In genomic region chr1:95041491-95042165, GRCh38 we compare ENCODE assay signal across 8 cellular contexts.
A peak's percentile ranks its signal among the peaks of the same experiment; 100 is the strongest.
DNase-seq lines count a peak whose midpoint lies in the region; ATAC-seq and TF ChIP-seq lines count a peak whose summit lies in the region.

No MANE protein-coding gene starts in this region.

- peak; percentile 69 for TF ChIP-seq CTCF in WERI-Rb-1 (IDR thresholded peaks at IDR 0.05; ENCODE audit: low read depth, low read length)

- H3K4me3 ChIP-seq in WERI-Rb-1 (ENCODE audit: low read depth, low read length) (no peak overlapping the region), rectal smooth muscle tissue (ENCODE audit: low read length) (no peak overlapping the region)

- H3K4me1 ChIP-seq in rectal smooth muscle tissue (ENCODE audit: control insufficient read depth, insufficient read depth, low read length): peaks cover 9% of the 10 kb centered on the region

- no peaks in the 10 kb centered on the region for H3K27me3 ChIP-seq in WERI-Rb-1 (ENCODE audit: insufficient read depth, low read depth, severe bottlenecking)
- H3K27me3 ChIP-seq in rectal smooth muscle tissue (ENCODE audit: control insufficient read depth, insufficient read depth, low read length): no peaks in the 10 kb centered on the region

- H3K36me3 ChIP-seq in WERI-Rb-1 (no peaks in the 10 kb centered on the region), rectal smooth muscle tissue (ENCODE audit: control insufficient read depth, insufficient read depth, low read length) (no peaks in the 10 kb centered on the region)

- no peak overlapping the region for H3K27ac ChIP-seq in WERI-Rb-1
- peak overlapping the region; percentile 81 for H3K27ac ChIP-seq in rectal smooth muscle tissue (ENCODE audit: low read depth, low read length)

- ATAC-seq in GM21786 (IDR thresholded peaks at IDR 0.05; ENCODE audit: unreplicated experiment) (peak; percentile 57), HG02938 (IDR thresholded peaks at IDR 0.05; ENCODE audit: unreplicated experiment) (no peak), GM21576 (IDR thresholded peaks at IDR 0.05; ENCODE audit: unreplicated experiment) (no peak)

- no peaks in the 10 kb centered on the region for H3K9me3 ChIP-seq in WERI-Rb-1 (ENCODE audit: severe bottlenecking)

- DNase-seq in DMS153 treated with DMSO at 0.1 percent for 48 hours (lab: John Stamatoyannopoulos, UW; ENCODE audit: unreplicated experiment): peak; percentile 45
- DNase-seq in NCI-H1694 treated with DMSO at 0.1 percent for 48 hours (lab: John Stamatoyannopoulos, UW): peak; percentile 81
- DNase-seq in WERI-Rb-1: peak; percentile 59
- peak in 37 of 42 donors; percentile 27 to 79 (median 54) for DNase-seq in head of caudate nucleus

- intact Hi-C loops in head of caudate nucleus (cut with DNase I): loop anchor here (2.0 kb wide), 2 partner anchors 115 to 187 kb away; partner anchors contain the start of gene CNN3

- H3K9ac ChIP-seq in rectal smooth muscle tissue (ENCODE audit: low read length): no peak overlapping the region
